ENCODE assay signal across 25 cellular contexts in genomic region chr17:15509095-15509494, GRCh38.
"Had no signal": no experiment of that assay in that cellular context is flagged by ENCODE, and none has a peak within 500 bp of the region (broad histone marks: within the 10 kb centered on the region; RNA-seq: fewer than 3 reads in every experiment).

No MANE protein-coding gene starts in this region.

- H3K4me1 Mint-ChIP-seq: activated CD4-positive, alpha-beta T cell treated with anti-CD3 and anti-CD28 coated beads, Interleukin-2, amount 10 ng/mL, durations not matched to agents 7 days and 5 days; WTC11 had no signal

- H2AFZ ChIP-seq: neural progenitor cell, parathyroid adenoma had no signal

- H3K27ac Mint-ChIP-seq: activated CD4-positive, alpha-beta T cell treated with anti-CD3 and anti-CD28 coated beads, Interleukin-2, amount 10 ng/mL, durations not matched to agents 7 days and 5 days; activated CD8-positive, alpha-beta T cell treated with anti-CD3 and anti-CD28 coated beads for 36 hours; natural killer cell; neural progenitor cell; WTC11 had no signal

- H3K4me2 ChIP-seq: neural progenitor cell had no signal

- H3K4me3 Mint-ChIP-seq: activated CD4-positive, alpha-beta T cell treated with anti-CD3 and anti-CD28 coated beads, Interleukin-2, amount 10 ng/mL, durations not matched to agents 7 days and 5 days; activated CD8-positive, alpha-beta T cell treated with anti-CD3 and anti-CD28 coated beads for 36 hours; activated T-cell treated with anti-CD3 and anti-CD28 coated beads, Interleukin-2, amount 50 U/mL, for 4 hours; activated T-helper 17 cell treated with anti-CD3 and anti-CD28 coated beads, Interleukin-2, amount 50 U/mL, for 72 hours; natural killer cell; neural progenitor cell; WTC11 had no signal

- ATAC-seq: activated CD8-positive, alpha-beta T cell treated with anti-CD3 and anti-CD28 coated beads for 36 hours; activated naive CD4-positive, alpha-beta T cell treated with anti-CD3 and anti-CD28 coated beads, Interleukin-2, amount 50 U/mL, for 72 hours; activated T-cell treated with anti-CD3 and anti-CD28 coated beads, Interleukin-2, amount 50 U/mL, for 4 hours; activated T-helper 17 cell treated with anti-CD3 and anti-CD28 coated beads, Interleukin-2, amount 50 U/mL, for 72 hours; body of pancreas; esophagus mucosa; natural killer cell; SK-N-SH treated with all-trans-retinoic acid at 6 μM for 48 hours; WTC11 had no signal

- DNase-seq: activated CD4-positive, alpha-beta T cell treated with anti-CD3 and anti-CD28 coated beads for 1 hour; activated CD4-positive, alpha-beta T cell treated with anti-CD3 and anti-CD28 coated beads, Interleukin-2, amount 10 ng/mL, durations not matched to agents 7 days and 5 days; activated CD8-positive, alpha-beta T cell treated with anti-CD3 and anti-CD28 coated beads for 36 hours; activated naive CD4-positive, alpha-beta T cell; activated T-cell treated with anti-CD3 and anti-CD28 coated beads, Interleukin-2, amount 50 U/mL, for 4 hours; body of pancreas; cerebellar nuclear complex; cortex of kidney; foreskin fibroblast; head of caudate nucleus; midbrain; natural killer cell; occipital lobe; right cardiac atrium; spleen; stimulated activated naive CD4-positive, alpha-beta T cell; T-helper 2 cell; uterus had no signal

- H3K4me1 ChIP-seq: body of pancreas, neural progenitor cell, parathyroid adenoma had no signal

- H3K27me3 ChIP-seq: body of pancreas, neural progenitor cell, spleen, uterus had no signal

- H3K4me3 ChIP-seq: body of pancreas, neural progenitor cell, spleen, uterus had no signal

- H3K9ac ChIP-seq: neural progenitor cell, parathyroid adenoma had no signal

- H3K36me3 Mint-ChIP-seq: natural killer cell had no signal

- H3K27me3 Mint-ChIP-seq: activated CD4-positive, alpha-beta T cell treated with anti-CD3 and anti-CD28 coated beads, Interleukin-2, amount 10 ng/mL, durations not matched to agents 7 days and 5 days; activated CD8-positive, alpha-beta T cell treated with anti-CD3 and anti-CD28 coated beads for 36 hours; activated T-helper 17 cell treated with anti-CD3 and anti-CD28 coated beads, Interleukin-2, amount 50 U/mL, for 72 hours had no signal

- H3K27ac ChIP-seq: body of pancreas, neural progenitor cell, parathyroid adenoma, spleen, uterus had no signal

- H3K9me3 Mint-ChIP-seq: activated CD4-positive, alpha-beta T cell treated with anti-CD3 and anti-CD28 coated beads, Interleukin-2, amount 10 ng/mL, durations not matched to agents 7 days and 5 days; activated CD8-positive, alpha-beta T cell treated with anti-CD3 and anti-CD28 coated beads for 36 hours; activated naive CD4-positive, alpha-beta T cell treated with anti-CD3 and anti-CD28 coated beads, Interleukin-2, amount 50 U/mL, for 72 hours; activated T-cell treated with anti-CD3 and anti-CD28 coated beads, Interleukin-2, amount 50 U/mL, for 4 hours; activated T-helper 17 cell treated with anti-CD3 and anti-CD28 coated beads, Interleukin-2, amount 50 U/mL, for 72 hours; natural killer cell; neural progenitor cell had no signal

- H3K36me3 ChIP-seq: neural progenitor cell, uterus had no signal

- H3K9me3 ChIP-seq: body of pancreas, spleen, uterus had no signal
